10 cellular contexts compared by ENCODE assay signal in the genomic region with DNA sequence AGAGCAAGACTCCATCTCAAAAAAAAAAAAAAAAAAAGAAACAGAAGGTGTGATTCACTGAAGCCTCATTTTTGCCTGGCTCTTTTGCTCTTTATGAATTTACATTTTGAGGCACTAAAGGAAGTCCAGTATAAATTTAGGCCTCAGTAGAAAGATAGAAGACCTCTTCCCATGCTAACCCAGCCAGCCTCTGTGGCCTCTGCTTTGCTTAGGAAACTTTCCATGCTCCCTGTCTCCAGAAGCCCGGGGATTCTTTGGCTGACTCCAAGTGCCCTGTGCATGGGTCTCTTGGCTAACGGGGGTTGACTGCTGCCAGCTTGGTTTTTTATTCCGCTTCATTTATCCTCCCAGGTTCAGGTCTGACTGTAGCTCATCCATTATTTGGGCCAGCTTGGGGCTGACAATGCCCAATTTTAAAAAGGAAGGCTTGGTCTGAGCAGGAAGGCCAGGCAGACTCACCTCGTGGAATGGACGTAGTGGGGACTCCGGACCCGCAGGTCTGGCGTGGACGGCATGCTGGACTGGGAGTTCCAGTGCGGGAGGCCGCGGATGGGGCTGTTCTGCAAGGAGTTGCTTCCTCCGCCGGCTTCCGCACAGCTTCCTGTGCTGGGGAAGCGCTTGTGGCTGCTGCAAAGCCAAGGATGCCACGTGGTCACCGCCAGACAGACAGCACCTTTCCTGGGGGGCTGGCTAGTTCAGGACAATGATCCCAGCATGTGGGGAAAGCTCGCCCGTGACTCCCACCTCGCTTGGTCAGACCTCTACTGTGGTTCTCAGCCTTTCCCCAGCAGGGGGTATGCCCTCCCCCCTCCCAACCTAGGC.
DNase-seq lines count a peak whose midpoint lies in the region; ATAC-seq, FAIRE-seq and TF ChIP-seq lines count a peak whose summit lies in the region.
"Had no signal": no experiment of that assay in that cellular context is flagged by ENCODE, and none has a peak within 500 bp of the region (broad histone marks: within the 10 kb centered on the region; RNA-seq: fewer than 3 reads in every experiment).

No MANE protein-coding gene starts in this region.

- no TSS peak for BruUV-seq in PC-9 (replicated peaks; lab: Mats Ljungman, UMichigan)

- H3K27me3 ChIP-seq in osteoblast (ENCODE audit: insufficient read depth, low read length), result no peaks in the 10 kb centered on the region
- no peaks in the 10 kb centered on the region for H3K27me3 ChIP-seq in PC-9 (ENCODE audit: insufficient read depth, low read depth)
- H3K27me3 ChIP-seq: testis had no signal

- intact Hi-C loops in activated CD8-positive, alpha-beta T cell treated with anti-CD3 and anti-CD28 coated beads for 36 hours (cut with micrococcal nuclease), result no loop called here
- intact Hi-C loops in PC-9 (cut with micrococcal nuclease; ENCODE audit: unreplicated experiment), result no loop called here

- H3F3A ChIP-seq in PC-9 (ENCODE audit: insufficient read depth, low read depth), result no peaks in the 10 kb centered on the region

- CTCF ChIA-PET in activated CD8-positive, alpha-beta T cell treated with anti-CD3 and anti-CD28 coated beads for 36 hours (lab: Charles Lee), result interaction anchor here (0.6 to 2.3 kb wide), 28 partner anchors 8 to 248 kb away, joined by 3 to 16 read pairs (median 3); no protein-coding TSS in a partner anchor
- CTCF ChIA-PET in PC-9 (lab: Charles Lee), result interaction anchor here (0.5 to 1.4 kb wide), 5 partner anchors 27 to 217 kb away, joined by 3 to 6 read pairs (median 4); no protein-coding TSS in a partner anchor

- peak overlapping the region; percentile 62 for H3K4me3 Mint-ChIP-seq in activated CD8-positive, alpha-beta T cell treated with anti-CD3 and anti-CD28 coated beads for 36 hours

- H3K36me3 ChIP-seq in osteoblast (ENCODE audit: insufficient read depth, low read length), result peaks cover 80% of the 10 kb centered on the region
- no peaks in the 10 kb centered on the region for H3K36me3 ChIP-seq in PC-9 (ENCODE audit: low read depth)

- no peaks in the 10 kb centered on the region for H3K9me2 ChIP-seq in PC-9 (ENCODE audit: insufficient read depth)

- no peaks in the 10 kb centered on the region for H3K27me3 Mint-ChIP-seq in activated CD8-positive, alpha-beta T cell treated with anti-CD3 and anti-CD28 coated beads for 36 hours

- H4K20me1 ChIP-seq in osteoblast (ENCODE audit: insufficient read depth, low read length) (peaks cover 4% of the 10 kb centered on the region), PC-9 (ENCODE audit: insufficient read depth) (no peaks in the 10 kb centered on the region)

- H3K4me3 ChIP-seq in osteoblast (ENCODE audit: insufficient read depth, low read length) (no peak overlapping the region), PC-9 (no peak overlapping the region)
- H3K4me3 ChIP-seq: testis had no signal

- POLR2A ChIA-PET in activated CD8-positive, alpha-beta T cell treated with anti-CD3 and anti-CD28 coated beads for 36 hours (lab: Charles Lee), result interaction anchor here (1.1 kb wide), 1 partner anchor 17 kb away, joined by 3 read pairs; no protein-coding TSS in a partner anchor
- POLR2A ChIA-PET in PC-9 (lab: Charles Lee; ENCODE audit: unreplicated experiment), result no interaction called here

- H3K79me2 ChIP-seq in osteoblast (ENCODE audit: insufficient read depth, low read length) (peaks cover 2% of the 10 kb centered on the region), PC-9 (ENCODE audit: low read depth) (no peaks in the 10 kb centered on the region)

- H3K4me1 ChIP-seq in osteoblast (ENCODE audit: insufficient read depth, low read length), result peaks cover 14% of the 10 kb centered on the region
- no peaks in the 10 kb centered on the region for H3K4me1 ChIP-seq in PC-9 (replicated peaks; ENCODE audit: insufficient read depth)
- H3K4me1 ChIP-seq: testis had no signal

- ATAC-seq in activated CD8-positive, alpha-beta T cell treated with anti-CD3 and anti-CD28 coated beads for 36 hours, result peak; percentile 11

- H3K4me2 ChIP-seq in osteoblast (ENCODE audit: insufficient read depth, low read length) (no peak overlapping the region), PC-9 (no peak overlapping the region)

- H3K9me3 ChIP-seq in osteoblast (ENCODE audit: low read depth, low read length) (no peaks in the 10 kb centered on the region), PC-9 (ENCODE audit: insufficient read depth, low read depth) (no peaks in the 10 kb centered on the region)
- H3K9me3 ChIP-seq: testis had no signal

- peak overlapping the region; percentile 70 for H3K27ac Mint-ChIP-seq in activated CD8-positive, alpha-beta T cell treated with anti-CD3 and anti-CD28 coated beads for 36 hours
- H3K27ac Mint-ChIP-seq: natural killer cell treated with Interleukin-12 subunit alpha and Interleukin-12 subunit beta and Interleukin-15 and Interleukin-18, amount 100 ng/mL, for 72 hours had no signal

- H2AFZ ChIP-seq in osteoblast (ENCODE audit: low read length) (no peak overlapping the region), PC-9 (no peak overlapping the region)

- DNase-seq in G401 (ENCODE audit: low spot score), result peak; percentile 65
- DNase-seq in activated CD8-positive, alpha-beta T cell treated with anti-CD3 and anti-CD28 coated beads for 36 hours, result peak; percentile 8
- peak; percentile 43 to 52 for DNase-seq in frontal cortex (ENCODE audit: low spot score in 2 of 2)
- DNase-seq in osteoblast (ENCODE audit: insufficient read length, low spot score, missing footprints), result no peak
- no peak for DNase-seq in RKO (ENCODE audit: low spot score)
- DNase-seq in NOMO-1 treated with dmso at 0.1 percent for 144 hours (lab: John Stamatoyannopoulos, UW; ENCODE audit: unreplicated experiment), result no peak
- no peak for DNase-seq in PC-9
- no peak for DNase-seq in SKM-1 treated with dmso at 0.1 percent for 144 hours (lab: John Stamatoyannopoulos, UW; ENCODE audit: unreplicated experiment)

- no peak for FAIRE-seq in frontal cortex (lab: Jason Lieb, UNC)

- H3K4me1 Mint-ChIP-seq in activated CD8-positive, alpha-beta T cell treated with anti-CD3 and anti-CD28 coated beads for 36 hours (ENCODE audit: low read depth), result peaks cover 14% of the 10 kb centered on the region

- in situ Hi-C loops in G401 (cut with HindIII; ENCODE audit: low sequenced_read_pairs), result no loop called here

- H3K9me3 Mint-ChIP-seq in activated CD8-positive, alpha-beta T cell treated with anti-CD3 and anti-CD28 coated beads for 36 hours, result no peaks in the 10 kb centered on the region
- H3K9me3 Mint-ChIP-seq: natural killer cell treated with Interleukin-12 subunit alpha and Interleukin-12 subunit beta and Interleukin-15 and Interleukin-18, amount 100 ng/mL, for 72 hours had no signal

- H3K27ac ChIP-seq in osteoblast (ENCODE audit: low read depth, low read length) (peak overlapping the region; percentile 52), PC-9 (no peak overlapping the region)
- H3K27ac ChIP-seq: testis had no signal

- H3K36me3 Mint-ChIP-seq in activated CD8-positive, alpha-beta T cell treated with anti-CD3 and anti-CD28 coated beads for 36 hours (ENCODE audit: low read depth), result no peaks in the 10 kb centered on the region
- H3K36me3 Mint-ChIP-seq: natural killer cell treated with Interleukin-12 subunit alpha and Interleukin-12 subunit beta and Interleukin-15 and Interleukin-18, amount 100 ng/mL, for 72 hours had no signal

- TF ChIP-seq CTCF in activated CD8-positive, alpha-beta T cell treated with anti-CD3 and anti-CD28 coated beads for 36 hours (IDR thresholded peaks at IDR 0.05), result no peak
- TF ChIP-seq CTCF in osteoblast (IDR thresholded peaks at IDR 0.05; ENCODE audit: extremely low read depth, low read depth, low read length) (no peak), PC-9 (conservative IDR thresholded peaks at IDR 0.05) (no peak)

Comparison
In these comparisons a context has a peak if more than half of its experiments do, and no peak if none do; other contexts are left out.
1. DNase-seq: peak in G401 (single experiment), activated CD8-positive, alpha-beta T cell treated with anti-CD3 and anti-CD28 coated beads for 36 hours (single experiment) and frontal cortex (2 of 2); none in osteoblast (single experiment), RKO (single experiment), NOMO-1 treated with dmso at 0.1 percent for 144 hours (single experiment), PC-9 (0 of 2) and SKM-1 treated with dmso at 0.1 percent for 144 hours (single experiment).